ENCODE assay signal across 8 cellular contexts in genomic region chr10:16116404-16117304, GRCh38.
DNase-seq lines count a peak whose midpoint lies in the region; ATAC-seq and TF ChIP-seq lines count a peak whose summit lies in the region.

No MANE protein-coding gene starts in this region.

- no peak overlapping the region for H3K9ac ChIP-seq in adipocyte (ENCODE audit: low read length)
- no peak overlapping the region for H3K9ac ChIP-seq in mesendoderm (ENCODE audit: low read length)

- H3K4me1 ChIP-seq in heart right ventricle (no peaks in the 10 kb centered on the region), adipocyte (ENCODE audit: control insufficient read depth, insufficient read depth, low read length) (peaks cover 5% of the 10 kb centered on the region), mesendoderm (ENCODE audit: control insufficient read depth, low read depth, low read length) (no peaks in the 10 kb centered on the region), spleen (no peaks in the 10 kb centered on the region)

- ATAC-seq in heart right ventricle (peak in 3 of 8 donors; percentile 40 to 51 (median 50)), left cardiac atrium (no peak), HG03280 (IDR thresholded peaks at IDR 0.05; ENCODE audit: unreplicated experiment) (no peak)
- ATAC-seq in activated CD8-positive, alpha-beta memory T cell treated with anti-CD3 and anti-CD28 coated beads, Interleukin-2, amount 10 ng/mL, durations not matched to agents 7 days and 5 days = no peak

- H3K27me3 ChIP-seq in heart right ventricle (peaks cover 0 to 6% (median 0%) of the 10 kb centered on the region in 7 donors), adipocyte (replicated peaks; ENCODE audit: control insufficient read depth, insufficient read depth, low read length) (no peaks in the 10 kb centered on the region), mesendoderm (ENCODE audit: insufficient read depth, low read length, poor library complexity) (no peaks in the 10 kb centered on the region), spleen (replicated peaks in 1 of 7) (no peaks in the 10 kb centered on the region)

- H3K23ac ChIP-seq in mesendoderm (ENCODE audit: low read length) = no peak overlapping the region

- H3K4me3 Mint-ChIP-seq in activated CD8-positive, alpha-beta memory T cell treated with anti-CD3 and anti-CD28 coated beads, Interleukin-2, amount 10 ng/mL, durations not matched to agents 7 days and 5 days = no peak overlapping the region

- TF ChIP-seq CTCF in heart right ventricle (IDR thresholded peaks at IDR 0.05) = peak in 8 of 9 donors; percentile 20 to 59 (median 50)
- TF ChIP-seq CTCF in spleen (IDR thresholded peaks at IDR 0.05 in 8 of 11, conservative IDR thresholded peaks at IDR 0.05 in 3 of 11) = peak in 4 of 11 experiments; percentile 14 to 33 (median 22)

- no peak overlapping the region for H2BK15ac ChIP-seq in mesendoderm (replicated peaks; ENCODE audit: low read depth)

- 46 to 53% methylated on average over 10 to 11 of the region's 11 CpGs for WGBS in heart right ventricle, 2 donors
- WGBS in mesendoderm (ENCODE audit: extremely low coverage, insufficient coverage, low lambda C conversion rate) = no CpG with 5 or more reads among the region's 11 CpGs
- 49 to 66% (median 62%) methylated on average over 10 to 11 of the region's 11 CpGs for WGBS in spleen, 5 donors

- no peaks in the 10 kb centered on the region for H3K36me3 Mint-ChIP-seq in activated CD8-positive, alpha-beta memory T cell treated with anti-CD3 and anti-CD28 coated beads, Interleukin-2, amount 10 ng/mL, durations not matched to agents 7 days and 5 days

- no peaks in the 10 kb centered on the region for H3K27me3 Mint-ChIP-seq in activated CD8-positive, alpha-beta memory T cell treated with anti-CD3 and anti-CD28 coated beads, Interleukin-2, amount 10 ng/mL, durations not matched to agents 7 days and 5 days

- H3K27ac ChIP-seq in heart right ventricle (no peak overlapping the region), mesendoderm (ENCODE audit: low read depth, low read length) (no peak overlapping the region), spleen (no peak overlapping the region)

- H2AK5ac ChIP-seq in mesendoderm (ENCODE audit: low read length) = no peak overlapping the region

- H4K8ac ChIP-seq in mesendoderm (ENCODE audit: low read depth, low read length) = no peak overlapping the region

- no peak overlapping the region for H3K18ac ChIP-seq in mesendoderm (ENCODE audit: low read length)

- H4K5ac ChIP-seq in mesendoderm (ENCODE audit: low read length) = no peak overlapping the region

- H3K4me1 Mint-ChIP-seq in activated CD8-positive, alpha-beta memory T cell treated with anti-CD3 and anti-CD28 coated beads, Interleukin-2, amount 10 ng/mL, durations not matched to agents 7 days and 5 days = no peaks in the 10 kb centered on the region

- peak in 1 of 2 donors; percentile 6 for DNase-seq in heart right ventricle
- DNase-seq in left cardiac atrium = no peak
- DNase-seq in HuH-7 (ENCODE audit: low spot score) = peak; percentile 38
- peak; percentile 22 for DNase-seq in adipocyte (ENCODE audit: low read depth)
- peak; percentile 62 for DNase-seq in mesendoderm
- no peak for DNase-seq in activated CD8-positive, alpha-beta memory T cell treated with anti-CD3 and anti-CD28 coated beads, Interleukin-2, amount 10 ng/mL, durations not matched to agents 7 days and 5 days
- DNase-seq in spleen = no peak

- H3K36me3 ChIP-seq in heart right ventricle = no peaks in the 10 kb centered on the region
- H3K36me3 ChIP-seq in adipocyte (ENCODE audit: control insufficient read depth, insufficient read depth, low read length, severe bottlenecking) = no peaks in the 10 kb centered on the region
- no peaks in the 10 kb centered on the region for H3K36me3 ChIP-seq in mesendoderm (ENCODE audit: control insufficient read depth, insufficient read depth, low read length)
- no peaks in the 10 kb centered on the region for H3K36me3 ChIP-seq in spleen

- H3K56ac ChIP-seq in mesendoderm (ENCODE audit: low read length) = no peak overlapping the region

- H3K27ac Mint-ChIP-seq in activated CD8-positive, alpha-beta memory T cell treated with anti-CD3 and anti-CD28 coated beads, Interleukin-2, amount 10 ng/mL, durations not matched to agents 7 days and 5 days = no peak overlapping the region

- H3K79me1 ChIP-seq in mesendoderm (ENCODE audit: low read length) = no peaks in the 10 kb centered on the region

- H3K79me2 ChIP-seq in mesendoderm (ENCODE audit: control insufficient read depth, insufficient read depth, low read length) = no peaks in the 10 kb centered on the region

- no peak overlapping the region for H2BK120ac ChIP-seq in mesendoderm (ENCODE audit: low read depth, low read length)

- intact Hi-C loops in heart right ventricle (cut with DNase I) = loop anchor here in 6 of 10 donors (5.0 to 10.0 kb wide), 3 partner anchors 658 to 688 kb away; no protein-coding TSS in a partner anchor
- intact Hi-C loops in left cardiac atrium (cut with DNase I) = no loop called here
- intact Hi-C loops in spleen (cut with DNase I; ENCODE audit: low total_unique reads) = no loop called here

- H3K4ac ChIP-seq in mesendoderm (ENCODE audit: low read depth, low read length) = no peak overlapping the region

- no peak for TF ChIP-seq POLR2A in spleen (IDR thresholded peaks at IDR 0.05)

- peaks cover 0 to 3% (median 0%) of the 10 kb centered on the region in 11 donors for H3K9me3 ChIP-seq in heart right ventricle
- H3K9me3 ChIP-seq in adipocyte (ENCODE audit: control insufficient read depth, low read length) = no peaks in the 10 kb centered on the region
- no peaks in the 10 kb centered on the region for H3K9me3 ChIP-seq in spleen

- H3K4me3 ChIP-seq in heart right ventricle (no peak overlapping the region), adipocyte (ENCODE audit: low read length) (no peak overlapping the region), mesendoderm (ENCODE audit: low read length) (no peak overlapping the region), spleen (no peak overlapping the region)

- H3K9me3 Mint-ChIP-seq in activated CD8-positive, alpha-beta memory T cell treated with anti-CD3 and anti-CD28 coated beads, Interleukin-2, amount 10 ng/mL, durations not matched to agents 7 days and 5 days (ENCODE audit: low read depth) = no peaks in the 10 kb centered on the region

- CTCF ChIA-PET in activated CD8-positive, alpha-beta memory T cell treated with anti-CD3 and anti-CD28 coated beads, Interleukin-2, amount 10 ng/mL, durations not matched to agents 7 days and 5 days (lab: Charles Lee) = no interaction called here

- no peak overlapping the region for H3K4me2 ChIP-seq in mesendoderm (ENCODE audit: low read length)

- H2BK5ac ChIP-seq in mesendoderm (ENCODE audit: low read length) = no peak overlapping the region

Comparison
In these comparisons a context has a peak if more than half of its experiments do, and no peak if none do; other contexts are left out.
1. intact Hi-C loops: an anchor here in heart right ventricle (5.0 to 10.0 kb wide); none called in left cardiac atrium and spleen.
2. DNase-seq: peak in HuH-7 (single experiment), adipocyte (single experiment) and mesendoderm (single experiment); none in left cardiac atrium (single experiment), activated CD8-positive, alpha-beta memory T cell treated with anti-CD3 and anti-CD28 coated beads, Interleukin-2, amount 10 ng/mL, durations not matched to agents 7 days and 5 days (single experiment) and spleen (single experiment).